8 cellular contexts compared by ENCODE assay signal in genomic region chr2:186641807-186642321, GRCh38. TPM values are rescaled to one million over a fixed set of nuclear protein-coding genes. Genes with fewer than 3 reads are reported as not detected.
A peak's percentile ranks its signal among the peaks of the same experiment; 100 is the strongest.
DNase-seq lines count a peak whose midpoint lies in the region; ATAC-seq and TF ChIP-seq lines count a peak whose summit lies in the region.

No MANE protein-coding gene starts in this region.

- H4K91ac ChIP-seq in mesenchymal stem cell (ENCODE audit: low read length): no peak overlapping the region

- H2BK120ac ChIP-seq in mesenchymal stem cell (ENCODE audit: low read depth, low read length): no peak overlapping the region

- H3K4me2 ChIP-seq in mesenchymal stem cell (ENCODE audit: low read length, poor library complexity, severe bottlenecking): no peak overlapping the region

- H3K9me3 Mint-ChIP-seq in CD8-positive, alpha-beta T cell: no peaks in the 10 kb centered on the region
- H3K9me3 Mint-ChIP-seq in effector memory CD8-positive, alpha-beta T cell: no peaks in the 10 kb centered on the region

- TF ChIP-seq CTCF in CD8-positive, alpha-beta T cell (IDR thresholded peaks at IDR 0.05): peak; percentile 59

- no peak overlapping the region for H3K4me3 Mint-ChIP-seq in CD8-positive, alpha-beta T cell
- H3K4me3 Mint-ChIP-seq in effector memory CD8-positive, alpha-beta T cell: no peak overlapping the region

- no peaks in the 10 kb centered on the region for H3K27me3 ChIP-seq in CD8-positive, alpha-beta T cell (ENCODE audit: insufficient read depth, low read length)
- no peaks in the 10 kb centered on the region for H3K27me3 ChIP-seq in mesenchymal stem cell (ENCODE audit: control insufficient read depth in 1 of 2, insufficient read depth in 1 of 2, low read length in 2 of 2)

- H3K18ac ChIP-seq in mesenchymal stem cell (ENCODE audit: low read depth in 1 of 2, low read length in 2 of 2): no peak overlapping the region

- peaks cover 1% of the 10 kb centered on the region for H3K4me1 Mint-ChIP-seq in CD8-positive, alpha-beta T cell (ENCODE audit: low read depth)
- H3K4me1 Mint-ChIP-seq in effector memory CD8-positive, alpha-beta T cell (ENCODE audit: low read depth in 2 of 2): no peaks in the 10 kb centered on the region

- H3K36me3 ChIP-seq in CD8-positive, alpha-beta T cell (ENCODE audit: insufficient read depth, low read length): no peaks in the 10 kb centered on the region
- peaks cover 17 to 78% of the 10 kb centered on the region in 2 experiments for H3K36me3 ChIP-seq in mesenchymal stem cell (ENCODE audit: control insufficient read depth in 1 of 2, insufficient read depth in 2 of 2, low read depth in 1 of 2, low read length in 2 of 2)

- no peak overlapping the region for H3K4me3 ChIP-seq in CD8-positive, alpha-beta T cell (ENCODE audit: low read depth, low read length)
- H3K4me3 ChIP-seq in mesenchymal stem cell (ENCODE audit: insufficient read depth in 1 of 2, low read depth in 1 of 2, low read length in 2 of 2): no peak overlapping the region

- no peak overlapping the region for H4K8ac ChIP-seq in mesenchymal stem cell (ENCODE audit: low read length)

- no peak overlapping the region for H2BK12ac ChIP-seq in mesenchymal stem cell (ENCODE audit: low read length in 2 of 2)

- H3K27ac ChIP-seq in CD8-positive, alpha-beta T cell (ENCODE audit: low read depth, low read length): no peak overlapping the region
- H3K27ac ChIP-seq in mesenchymal stem cell (ENCODE audit: low read length, poor library complexity, severe bottlenecking): no peak overlapping the region

- H3K79me1 ChIP-seq in mesenchymal stem cell (replicated peaks; ENCODE audit: low read length, poor library complexity, severe bottlenecking): peaks cover 8% of the 10 kb centered on the region

- H3K14ac ChIP-seq in mesenchymal stem cell (ENCODE audit: low read length in 2 of 2): no peak overlapping the region

- no peak overlapping the region for H3K23ac ChIP-seq in mesenchymal stem cell (ENCODE audit: low read length in 2 of 2)

- H3K4ac ChIP-seq in mesenchymal stem cell (ENCODE audit: low read depth in 1 of 2, low read length in 2 of 2): no peak overlapping the region

- CTCF ChIA-PET in CD8-positive, alpha-beta T cell (lab: Charles Lee): interaction anchor here (0.7 to 4.5 kb wide), 13 partner anchors 9 to 162 kb away, joined by 3 to 71 read pairs (median 4); partner anchors contain the start of gene ITGAV

- no peak overlapping the region for H2AK5ac ChIP-seq in mesenchymal stem cell (ENCODE audit: low read length, severe bottlenecking)

- H2BK5ac ChIP-seq in mesenchymal stem cell (ENCODE audit: low read depth, low read length, poor library complexity, severe bottlenecking): no peak overlapping the region

- ATAC-seq in CD8-positive, alpha-beta T cell: peak; percentile 73
- ATAC-seq in GM18517 (IDR thresholded peaks at IDR 0.05; ENCODE audit: unreplicated experiment) (peak; percentile 78), HG02885 (IDR thresholded peaks at IDR 0.05; ENCODE audit: poor library complexity, unreplicated experiment) (peak; percentile 76)
- ATAC-seq in effector memory CD8-positive, alpha-beta T cell (replicated peaks): peak; percentile 80

- no peaks in the 10 kb centered on the region for H3K9me3 ChIP-seq in CD8-positive, alpha-beta T cell (ENCODE audit: low read length)
- H3K9me3 ChIP-seq in mesenchymal stem cell (ENCODE audit: control insufficient read depth, low read length): no peaks in the 10 kb centered on the region

- DNase-seq in CD8-positive, alpha-beta T cell: peak in 4 of 7 experiments; percentile 9 to 21 (median 12)
- peak; percentile 40 for DNase-seq in NCI-H1105 (lab: John Stamatoyannopoulos, UW)
- DNase-seq in T1000 (lab: John Stamatoyannopoulos, UW): peak; percentile 2
- DNase-seq in effector memory CD8-positive, alpha-beta T cell: peak; percentile 13 to 28 (median 14)
- peak; percentile 76 for DNase-seq in mesenchymal stem cell
- no peak for DNase-seq in stimulated activated naive CD4-positive, alpha-beta T cell treated with Interleukin-2 at 50 U/mL for 16 hours (lab: John Stamatoyannopoulos, UW)

- H3K27me3 Mint-ChIP-seq in CD8-positive, alpha-beta T cell (ENCODE audit: low read depth): no peaks in the 10 kb centered on the region
- no peaks in the 10 kb centered on the region for H3K27me3 Mint-ChIP-seq in effector memory CD8-positive, alpha-beta T cell

- H3K9ac ChIP-seq in mesenchymal stem cell (ENCODE audit: low read length): no peak overlapping the region

- no peak overlapping the region for H2BK15ac ChIP-seq in mesenchymal stem cell (ENCODE audit: low read depth, poor library complexity, severe bottlenecking)

- intact Hi-C loops in CD8-positive, alpha-beta T cell (cut with DNase I, micrococcal nuclease): loop anchor here (1.0 to 2.0 kb wide), 2 partner anchors 51 to 138 kb away; partner anchors contain the start of gene ITGAV (in 1 of the 2)

- H2AFZ ChIP-seq in mesenchymal stem cell (ENCODE audit: low read depth, low read length): no peak overlapping the region

- H3K27ac Mint-ChIP-seq in CD8-positive, alpha-beta T cell: no peak overlapping the region
- no peak overlapping the region for H3K27ac Mint-ChIP-seq in effector memory CD8-positive, alpha-beta T cell

- peaks cover 36% of the 10 kb centered on the region for H3K36me3 Mint-ChIP-seq in CD8-positive, alpha-beta T cell
- peaks cover 16% of the 10 kb centered on the region for H3K36me3 Mint-ChIP-seq in effector memory CD8-positive, alpha-beta T cell (ENCODE audit: insufficient read depth)

- H3K4me1 ChIP-seq in CD8-positive, alpha-beta T cell (ENCODE audit: insufficient read depth, low read length): no peaks in the 10 kb centered on the region
- H3K4me1 ChIP-seq in mesenchymal stem cell (ENCODE audit: control insufficient read depth, insufficient read depth, low read depth, low read length): no peaks in the 10 kb centered on the region

- no CpG with 5 or more reads among the region's 2 CpGs for WGBS in mesenchymal stem cell

- POLR2A ChIA-PET in CD8-positive, alpha-beta T cell (lab: Charles Lee): interaction anchor here (1.0 kb wide), 1 partner anchor 137 kb away, joined by 5 read pairs; no protein-coding TSS in a partner anchor

RNA-seq across cellular contexts. Expression of gene FAM171B, which starts 52.0 kb away (rescaled TPM):
- under 1 TPM; 0.27 to 0.28 TPM for total RNA-seq in CD8-positive, alpha-beta T cell
- polyA plus RNA-seq in mesenchymal stem cell (2013, experiment 1 of 2): 4.1 TPM
- 4.5 TPM for polyA plus RNA-seq in mesenchymal stem cell (2013, experiment 2 of 2)

RNA-seq across cellular contexts. Expression of gene ITGAV, which starts 52.0 kb away (rescaled TPM):
- 1 to 10 TPM; 3.6 to 4.9 TPM for total RNA-seq in CD8-positive, alpha-beta T cell
- polyA plus RNA-seq in mesenchymal stem cell (2013, experiment 1 of 2): 126 TPM
- polyA plus RNA-seq in mesenchymal stem cell (2013, experiment 2 of 2): 117 TPM
